In genomic region chr10:34280599-34281374, GRCh38 we compare ENCODE assay signal across 8 cellular contexts.
DNase-seq lines count a peak whose midpoint lies in the region; ATAC-seq and TF ChIP-seq lines count a peak whose summit lies in the region.

No MANE protein-coding gene starts in this region.

- ATAC-seq in GM21576 (IDR thresholded peaks at IDR 0.05; ENCODE audit: unreplicated experiment): no peak

- TF ChIP-seq CTCF in GM06990 (IDR thresholded peaks at IDR 0.05; ENCODE audit: insufficient read depth, low read length, poor library complexity, severe bottlenecking) (peak; percentile 30), SK-N-SH (IDR thresholded peaks at IDR 0.05) (peak; percentile 44)

- H3K9me3 ChIP-seq in SK-N-SH: no peaks in the 10 kb centered on the region

- H3K4me3 ChIP-seq in GM06990 (replicated peaks; ENCODE audit: low read depth, low read length) (no peak overlapping the region), SK-N-SH (ENCODE audit: low read depth in 2 of 2, low read length in 1 of 2) (0 out of 4 replicates have a peak overlapping the region, but pooled peaks of 1 of the 2 experiments have one; percentile 15)

- H3F3A ChIP-seq in SK-N-SH (replicated peaks; ENCODE audit: insufficient read depth): peaks cover 29% of the 10 kb centered on the region

- H3K79me2 ChIP-seq in SK-N-SH (ENCODE audit: insufficient read depth): no peaks in the 10 kb centered on the region

- WGBS in SK-N-SH (ENCODE audit: low lambda C conversion rate): 44% methylated on average over 11 of the region's 11 CpGs

- peak overlapping the region; percentile 53 for H3K9ac ChIP-seq in SK-N-SH

- H3K36me3 ChIP-seq in GM06990 (ENCODE audit: control insufficient read depth, insufficient read depth, low read length) (no peaks in the 10 kb centered on the region), SK-N-SH (replicated peaks in 1 of 2; ENCODE audit: control insufficient read depth in 1 of 2, insufficient read depth in 2 of 2, low read length in 1 of 2) (no peaks in the 10 kb centered on the region)

- H4K20me1 ChIP-seq in SK-N-SH (ENCODE audit: insufficient read depth): no peaks in the 10 kb centered on the region

- H2AFZ ChIP-seq in SK-N-SH (ENCODE audit: low read depth): no peak overlapping the region

- no peak for DNase-seq in GM06990 (ENCODE audit: extremely low read depth, insufficient read length)
- no peak for DNase-seq in SK-N-SH
- peak; percentile 91 for DNase-seq in fibroblast of the conjunctiva (ENCODE audit: low read depth)
- peak; percentile 98 for DNase-seq in renal cortical epithelial cell (ENCODE audit: low read depth)
- DNase-seq in CD1c-positive myeloid dendritic cell (ENCODE audit: extremely low spot score): no peak
- DNase-seq in NCI-H1048 (lab: John Stamatoyannopoulos, UW): no peak
- no peak for DNase-seq in stimulated activated CD4-positive, alpha-beta T cell treated with anti-CD3 and anti-CD28 coated beads, Interleukin-4, amount 100 ng/mL, for 4 hours

- H3K27me3 ChIP-seq in GM06990 (replicated peaks; ENCODE audit: control insufficient read depth, insufficient read depth, low read length) (no peaks in the 10 kb centered on the region), SK-N-SH (ENCODE audit: insufficient read depth) (no peaks in the 10 kb centered on the region)

- POLR2A ChIA-PET in SK-N-SH (lab: Yijun Ruan, JAX): no interaction called here

- peaks cover 2 to 20% of the 10 kb centered on the region in 2 experiments for H3K4me1 ChIP-seq in SK-N-SH (ENCODE audit: control insufficient read depth in 1 of 2, insufficient read depth in 2 of 2, low read depth in 1 of 2, low read length in 1 of 2)

- no peaks in the 10 kb centered on the region for H3K9me2 ChIP-seq in SK-N-SH

- CTCF ChIA-PET in SK-N-SH (lab: Yijun Ruan, JAX): no interaction called here

- TF ChIP-seq EP300 in SK-N-SH (IDR thresholded peaks at IDR 0.05; ENCODE audit: borderline replicate concordance in 1 of 2, low read depth in 1 of 2, low read length in 1 of 2): peak; percentile 21 to 94; a peak in 2 of 4 replicates

- H3K27ac ChIP-seq in SK-N-SH (ENCODE audit: low read depth in 2 of 2, low read length in 1 of 2): peak overlapping the region; percentile 73 to 96; a peak in 3 of 4 replicates

- peak overlapping the region; percentile 61 for H3K4me2 ChIP-seq in SK-N-SH

- no peak for TF ChIP-seq RAD21 in SK-N-SH (IDR thresholded peaks at IDR 0.05; ENCODE audit: low read length)

TF ChIP-seq in SK-N-SH, 30 proteins besides CTCF, POLR2A, EP300 and RAD21 (continues in another document):
- TF ChIP-seq REST (IDR thresholded peaks at IDR 0.05; ENCODE audit: low read depth, low read length): peak; percentile 74
- peak; percentile 96 for TF ChIP-seq RXRA (IDR thresholded peaks at IDR 0.05; ENCODE audit: borderline replicate concordance, low read depth)
- TF ChIP-seq TCF12 (IDR thresholded peaks at IDR 0.05): peak; percentile 93
- no peak for TF ChIP-seq RFX5 (IDR thresholded peaks at IDR 0.05; ENCODE audit: low read length)
- no peak for TF ChIP-seq ZBTB33 (IDR thresholded peaks at IDR 0.05; ENCODE audit: borderline replicate concordance, low read depth)
- TF ChIP-seq POLR2AphosphoS5 (IDR thresholded peaks at IDR 0.05; ENCODE audit: low read depth, low read length): peak; percentile 36; the same call in 1 of the 2 replicates
- no peak for TF ChIP-seq SIN3A (IDR thresholded peaks at IDR 0.05; ENCODE audit: borderline replicate concordance, low read depth, low read length)
- TF ChIP-seq YY1 (IDR thresholded peaks at IDR 0.05; ENCODE audit: low read depth): no peak
- no peak for TF ChIP-seq TAF1 (IDR thresholded peaks at IDR 0.05; ENCODE audit: borderline replicate concordance, low read depth, low read length)
- TF ChIP-seq USF2 (IDR thresholded peaks at IDR 0.05; ENCODE audit: borderline replicate concordance, low read depth, low read length): no peak
- TF ChIP-seq MXI1 (IDR thresholded peaks at IDR 0.05; ENCODE audit: low read depth, low read length): no peak
- TF ChIP-seq USF1 (IDR thresholded peaks at IDR 0.05; ENCODE audit: borderline replicate concordance, low read depth): no peak
- no peak for TF ChIP-seq NRF1 (IDR thresholded peaks at IDR 0.05; ENCODE audit: low read depth, low read length)
- TF ChIP-seq FOXM1 (IDR thresholded peaks at IDR 0.05; ENCODE audit: low read depth): peak; percentile 91
- peak; percentile 24; the same call in 1 of the 2 replicates for TF ChIP-seq ELF1 (IDR thresholded peaks at IDR 0.05)
- TF ChIP-seq MAX (IDR thresholded peaks at IDR 0.05; ENCODE audit: low read depth): peak; percentile 47; the same call in 1 of the 2 replicates
- TF ChIP-seq JUND (IDR thresholded peaks at IDR 0.05): peak; percentile 96
- peak; percentile 70; the same call in 1 of the 2 replicates for TF ChIP-seq MEF2A (IDR thresholded peaks at IDR 0.05; ENCODE audit: borderline replicate concordance, low read depth)
- TF ChIP-seq CHD2 (IDR thresholded peaks at IDR 0.05; ENCODE audit: low read length, partially characterized antibody): no peak
- TF ChIP-seq FOSL2 (IDR thresholded peaks at IDR 0.05; ENCODE audit: borderline replicate concordance, low read depth): peak; percentile 94
- TF ChIP-seq FOXJ3 (CRISPR knock-in tag; IDR thresholded peaks at IDR 0.05): no peak
- TF ChIP-seq SMC3 (IDR thresholded peaks at IDR 0.05; ENCODE audit: low read depth, low read length): no peak
- 0 out of 2 replicates have a peak, but pooled peaks have one; percentile 28 for TF ChIP-seq GABPA (IDR thresholded peaks at IDR 0.05; ENCODE audit: low read depth)

Comparison
In these comparisons a context has a peak if more than half of its experiments do, and no peak if none do; other contexts are left out.
1. DNase-seq: peak in fibroblast of the conjunctiva (single experiment) and renal cortical epithelial cell (single experiment); none in GM06990 (single experiment), SK-N-SH (single experiment), CD1c-positive myeloid dendritic cell (single experiment), NCI-H1048 (single experiment) and stimulated activated CD4-positive, alpha-beta T cell treated with anti-CD3 and anti-CD28 coated beads, Interleukin-4, amount 100 ng/mL, for 4 hours (0 of 2).